ENCODE assay signal across 16 cellular contexts in the genomic region with DNA sequence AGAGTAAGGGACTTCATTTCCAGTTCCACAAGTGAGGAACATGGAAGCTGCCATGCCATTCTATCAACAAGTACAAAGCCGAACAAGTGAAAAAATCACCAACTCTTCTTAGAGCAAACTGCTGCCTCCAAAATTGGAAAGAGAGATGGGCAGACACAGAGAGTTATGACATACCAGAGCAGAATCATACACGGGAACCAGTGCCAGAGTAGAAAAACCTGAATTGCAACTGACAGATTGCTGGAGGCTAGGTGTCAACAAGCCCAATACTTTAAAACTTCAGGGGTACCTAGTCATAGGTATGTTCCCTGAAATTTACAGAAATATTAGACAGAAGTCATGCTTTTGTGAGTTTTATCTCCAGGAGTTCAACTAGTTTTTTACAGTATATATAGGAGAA.
DNase-seq lines count a peak whose midpoint lies in the region; ATAC-seq, FAIRE-seq and TF ChIP-seq lines count a peak whose summit lies in the region.
"Had no signal": no experiment of that assay in that cellular context is flagged by ENCODE, and none has a peak within 500 bp of the region (broad histone marks: within the 10 kb centered on the region; RNA-seq: fewer than 3 reads in every experiment).

No MANE protein-coding gene starts in this region.

- no peaks in the 10 kb centered on the region for H4K20me1 ChIP-seq in keratinocyte (ENCODE audit: control insufficient read depth, extremely low read depth, insufficient read depth, low read length)

- H2AFZ ChIP-seq in keratinocyte (ENCODE audit: control insufficient read depth, low read length), result no peak overlapping the region
- H2AFZ ChIP-seq: GM23248 had no signal

- H3K9me3 ChIP-seq in keratinocyte (ENCODE audit: control insufficient read depth, low read depth, low read length) (no peaks in the 10 kb centered on the region), esophagus muscularis mucosa (no peaks in the 10 kb centered on the region)

- no peaks in the 10 kb centered on the region for H3K36me3 ChIP-seq in keratinocyte (ENCODE audit: control insufficient read depth in 2 of 2, extremely low read depth in 1 of 2, insufficient read depth in 2 of 2, low read length in 2 of 2)
- H3K36me3 ChIP-seq in esophagus muscularis mucosa, result peaks cover 0 to 2% (median 0%) of the 10 kb centered on the region in 4 donors

- H3K27me3 ChIP-seq in keratinocyte (ENCODE audit: control insufficient read depth, extremely low read depth, insufficient read depth, low read length), result no peaks in the 10 kb centered on the region
- H3K27me3 ChIP-seq in esophagus muscularis mucosa, result no peaks in the 10 kb centered on the region

- H3K9ac ChIP-seq in keratinocyte (ENCODE audit: control insufficient read depth, extremely low read depth, insufficient read depth, low read length), result no peak overlapping the region
- H3K9ac ChIP-seq: GM23248 had no signal

- WGBS in esophagus muscularis mucosa, result 44% methylated on average over 2 of the region's 2 CpGs

- H3K27ac Mint-ChIP-seq in activated naive CD4-positive, alpha-beta T cell treated with anti-CD3 and anti-CD28 coated beads, Interleukin-2, amount 50 U/mL, for 72 hours, result no peak overlapping the region

- H3K36me3 Mint-ChIP-seq in activated naive CD4-positive, alpha-beta T cell treated with anti-CD3 and anti-CD28 coated beads, Interleukin-2, amount 50 U/mL, for 72 hours, result peaks cover 0 to 15% of the 10 kb centered on the region in 2 donors

- peak overlapping the region; percentile 37 for H3K4me2 ChIP-seq in keratinocyte (ENCODE audit: control insufficient read depth, extremely low read depth, insufficient read depth, low read depth, low read length)

- no peak for TF ChIP-seq EP300 in esophagus muscularis mucosa (IDR thresholded peaks at IDR 0.05)

- dilution Hi-C loops in keratinocyte (cut with MboI; ENCODE audit: extremely low pct_ligation_motif_present, low sequenced_read_pairs), result no loop called here

- TF ChIP-seq CTCF in VCaP (conservative IDR thresholded peaks at IDR 0.05) (no peak), keratinocyte (optimal IDR thresholded peaks at IDR 0.05 in 1 of 3, IDR thresholded peaks at IDR 0.05 in 1 of 3, conservative IDR thresholded peaks at IDR 0.05 in 1 of 3; ENCODE audit: extremely low read depth in 1 of 3, insufficient read depth in 2 of 3, low read length in 3 of 3) (no peak), esophagus muscularis mucosa (IDR thresholded peaks at IDR 0.05) (no peak)

- H3K4me3 ChIP-seq in keratinocyte (ENCODE audit: control insufficient read depth in 2 of 3, extremely low read depth in 1 of 3, insufficient read depth in 2 of 3, low read depth in 1 of 3, low read length in 3 of 3) (no peak overlapping the region), esophagus muscularis mucosa (no peak overlapping the region)
- H3K4me3 ChIP-seq: GM12878, GM23248 had no signal

- DNase-seq in Right ventricle myocardium superior (no peak), Right ventricle myocardium inferior (ENCODE audit: missing footprints) (no peak), keratinocyte (ENCODE audit: low read depth, low spot score) (no peak), ureter (ENCODE audit: low spot score) (peak; percentile 46), esophagus muscularis mucosa (ENCODE audit: extremely low spot score) (no peak)
- no peak for DNase-seq in activated naive CD4-positive, alpha-beta T cell treated with anti-CD3 and anti-CD28 coated beads, Interleukin-2, amount 50 U/mL, for 72 hours (ENCODE audit: low spot score in 2 of 2)
- no peak for DNase-seq in stimulated activated CD4-positive, alpha-beta T cell treated with anti-CD3 and anti-CD28 coated beads, Interleukin-4, amount 100 ng/mL, for 24 hours
- DNase-seq: C1 segment of cervical spinal cord, GM23248, NCI-H446 treated with DMSO at 0.1 percent for 48 hours, NCI-H748 treated with DMSO at 0.1 percent for 48 hours had no signal

- no peak for TF ChIP-seq POLR2A in esophagus muscularis mucosa (IDR thresholded peaks at IDR 0.05; ENCODE audit: low read depth)

- H3K79me2 ChIP-seq in keratinocyte (ENCODE audit: control insufficient read depth, insufficient read depth, low read length), result peaks cover 6% of the 10 kb centered on the region

- peak; percentile 86 for FAIRE-seq in keratinocyte (lab: Jason Lieb, UNC)
- FAIRE-seq: A204.1, GM12878, GM18507 had no signal

- H3K4me1 ChIP-seq in keratinocyte (ENCODE audit: control insufficient read depth, extremely low read depth, insufficient read depth, low read length), result peaks cover 24% of the 10 kb centered on the region
- peaks cover 8 to 30% (median 15%) of the 10 kb centered on the region in 4 donors for H3K4me1 ChIP-seq in esophagus muscularis mucosa

- no peaks in the 10 kb centered on the region for H3K9me1 ChIP-seq in keratinocyte (ENCODE audit: control insufficient read depth, extremely low read depth, insufficient read depth, low read length)

- peak; percentile 57 for ATAC-seq in Right ventricle myocardium superior (ENCODE audit: poor library complexity)
- no peak for ATAC-seq in Right ventricle myocardium inferior
- no peak for ATAC-seq in activated naive CD4-positive, alpha-beta T cell treated with anti-CD3 and anti-CD28 coated beads, Interleukin-2, amount 50 U/mL, for 72 hours
- ATAC-seq: GM12878, Panc1 had no signal

- intact Hi-C loops in Right ventricle myocardium superior (cut with DNase I) (no loop called here), Right ventricle myocardium inferior (cut with DNase I) (no loop called here), esophagus muscularis mucosa (cut with DNase I) (no loop called here)

- H3K9me3 Mint-ChIP-seq in activated naive CD4-positive, alpha-beta T cell treated with anti-CD3 and anti-CD28 coated beads, Interleukin-2, amount 50 U/mL, for 72 hours, result no peaks in the 10 kb centered on the region

- peak overlapping the region; percentile 34 for H3K27ac ChIP-seq in VCaP
- no peak overlapping the region for H3K27ac ChIP-seq in keratinocyte (ENCODE audit: control insufficient read depth, insufficient read depth, low read length)
- H3K27ac ChIP-seq in esophagus muscularis mucosa (replicated peaks in 1 of 4), result no peak overlapping the region
- H3K27ac ChIP-seq: GM23248 had no signal
